In genomic region chr17:44971776-44972483, GRCh38 we compare ENCODE assay signal across 10 cellular contexts. TPM values are rescaled to one million over a fixed set of nuclear protein-coding genes. Genes with fewer than 3 reads are reported as not detected.
DNase-seq lines count a peak whose midpoint lies in the region; ATAC-seq and TF ChIP-seq lines count a peak whose summit lies in the region.
"Had no signal": no experiment of that assay in that cellular context is flagged by ENCODE, and none has a peak within 500 bp of the region (broad histone marks: within the 10 kb centered on the region; RNA-seq: fewer than 3 reads in every experiment).

No MANE protein-coding gene starts in this region.

- no peaks in the 10 kb centered on the region for H3K9me3 ChIP-seq in Caco-2

- no peaks in the 10 kb centered on the region for H3K9me3 Mint-ChIP-seq in activated naive CD4-positive, alpha-beta T cell treated with anti-CD3 and anti-CD28 coated beads for 36 hours
- H3K9me3 Mint-ChIP-seq in naive thymus-derived CD8-positive, alpha-beta T cell: no peaks in the 10 kb centered on the region
- no peaks in the 10 kb centered on the region for H3K9me3 Mint-ChIP-seq in Caco-2 (ENCODE audit: unreplicated experiment)

- no peak overlapping the region for H3K4me3 ChIP-seq in Caco-2 (ENCODE audit: low read depth, low read length)

- peaks cover 35% of the 10 kb centered on the region for H3K27me3 Mint-ChIP-seq in activated naive CD4-positive, alpha-beta T cell treated with anti-CD3 and anti-CD28 coated beads for 36 hours (ENCODE audit: low read depth)
- peaks cover 12 to 36% (median 22%) of the 10 kb centered on the region in 5 donors for H3K27me3 Mint-ChIP-seq in naive thymus-derived CD8-positive, alpha-beta T cell
- peaks cover 11% of the 10 kb centered on the region for H3K27me3 Mint-ChIP-seq in Caco-2 (ENCODE audit: insufficient read depth, unreplicated experiment)

- CTCF ChIA-PET in activated naive CD4-positive, alpha-beta T cell treated with anti-CD3 and anti-CD28 coated beads for 36 hours (lab: Charles Lee): interaction anchor here (0.8 to 3.0 kb wide), 5 partner anchors 21 to 803 kb away, joined by 3 to 15 read pairs (median 5); no protein-coding TSS in a partner anchor
- CTCF ChIA-PET in Caco-2 (lab: Charles Lee): interaction anchor here (0.5 to 1.0 kb wide), 2 partner anchors 10 to 25 kb away, joined by 4 to 5 read pairs; no protein-coding TSS in a partner anchor

- ATAC-seq in naive thymus-derived CD8-positive, alpha-beta T cell: peak; percentile 9 to 22
- ATAC-seq in HG02970 (IDR thresholded peaks at IDR 0.05; ENCODE audit: low FRiP score, unreplicated experiment): no peak

- peaks cover 6% of the 10 kb centered on the region for H3K4me1 ChIP-seq in Caco-2

- H3K36me3 ChIP-seq in Caco-2 (ENCODE audit: control insufficient read depth, insufficient read depth, low read length): no peaks in the 10 kb centered on the region

- H3K27ac Mint-ChIP-seq in activated naive CD4-positive, alpha-beta T cell treated with anti-CD3 and anti-CD28 coated beads for 36 hours: peak overlapping the region; percentile 75
- H3K27ac Mint-ChIP-seq in naive thymus-derived CD8-positive, alpha-beta T cell: peak overlapping the region in 2 of 10 donors; percentile 6 to 78
- no peak overlapping the region for H3K27ac Mint-ChIP-seq in Caco-2 (ENCODE audit: unreplicated experiment)

- peak overlapping the region; percentile 14 for H3K4me3 Mint-ChIP-seq in activated naive CD4-positive, alpha-beta T cell treated with anti-CD3 and anti-CD28 coated beads for 36 hours
- H3K4me3 Mint-ChIP-seq in naive thymus-derived CD8-positive, alpha-beta T cell: peak overlapping the region in 4 of 10 donors; percentile 18 to 42 (median 36)
- H3K4me3 Mint-ChIP-seq in Caco-2 (ENCODE audit: unreplicated experiment): no peak overlapping the region

- POLR2A ChIA-PET in naive thymus-derived CD8-positive, alpha-beta T cell (lab: Charles Lee): interaction anchor here (0.7 kb wide), 2 partner anchors 30 to 170 kb away, joined by 3 to 4 read pairs; no protein-coding TSS in a partner anchor
- POLR2A ChIA-PET in Caco-2 (lab: Charles Lee): no interaction called here

- no TSS peak for BruUV-seq in Caco-2 (replicated peaks; lab: Mats Ljungman, UMichigan)

- no peaks in the 10 kb centered on the region for H3K36me3 Mint-ChIP-seq in activated naive CD4-positive, alpha-beta T cell treated with anti-CD3 and anti-CD28 coated beads for 36 hours (ENCODE audit: low read depth)
- peaks cover 0 to 4% (median 0%) of the 10 kb centered on the region in 3 donors for H3K36me3 Mint-ChIP-seq in naive thymus-derived CD8-positive, alpha-beta T cell
- H3K36me3 Mint-ChIP-seq in Caco-2 (ENCODE audit: insufficient read depth, unreplicated experiment): no peaks in the 10 kb centered on the region

- intact Hi-C loops in activated naive CD4-positive, alpha-beta T cell treated with anti-CD3 and anti-CD28 coated beads for 36 hours (cut with micrococcal nuclease): loop anchor here (1.0 to 5.0 kb wide), 6 partner anchors 25 to 345 kb away; partner anchors contain the start of genes DCAKD, KIF18B, MAP3K14 and NMT1
- intact Hi-C loops in Caco-2 (cut with micrococcal nuclease; ENCODE audit: unreplicated experiment): no loop called here

- H3K4me1 Mint-ChIP-seq in activated naive CD4-positive, alpha-beta T cell treated with anti-CD3 and anti-CD28 coated beads for 36 hours (ENCODE audit: low read depth): peaks cover 36% of the 10 kb centered on the region
- H3K4me1 Mint-ChIP-seq in naive thymus-derived CD8-positive, alpha-beta T cell: peaks cover 15 to 28% (median 26%) of the 10 kb centered on the region in 4 donors
- H3K4me1 Mint-ChIP-seq in Caco-2 (ENCODE audit: low read depth, unreplicated experiment): no peaks in the 10 kb centered on the region

- DNase-seq in A172 (ENCODE audit: low spot score) (peak; percentile 70), HT1080 (ENCODE audit: low read depth) (peak; percentile 73), islet precursor cell (no peak), Caco-2 (no peak), H4 (ENCODE audit: low spot score) (no peak)
- peak; percentile 86 for DNase-seq in activated naive CD4-positive, alpha-beta T cell treated with anti-CD3 and anti-CD28 coated beads for 36 hours
- no peak for DNase-seq in naive thymus-derived CD8-positive, alpha-beta T cell

- no peak for TF ChIP-seq CTCF in Caco-2 (IDR thresholded peaks at IDR 0.05; ENCODE audit: insufficient read depth in 1 of 2, low read depth in 1 of 2, low read length in 1 of 2, severe bottlenecking in 1 of 2, unreplicated experiment in 1 of 2)

- no peaks in the 10 kb centered on the region for H3K27me3 ChIP-seq in Caco-2 (replicated peaks; ENCODE audit: control insufficient read depth, insufficient read depth, low read length)

RNA-seq across cellular contexts. Expression of gene C1QL1, which starts 3.8 kb away (rescaled TPM):
- total RNA-seq in A172 (2014; rRNA removed; shearing (Covaris generic)): 22.9 and 28.2 TPM in 2 replicates
- total RNA-seq in HT1080 (2014; rRNA removed; shearing (Covaris generic)): 3.1 and 3.6 TPM in 2 replicates
- 18.3 and 22.2 TPM in 2 replicates for polyA plus RNA-seq in HT1080 (2015; cell fraction: cytosol; rRNA removed)
- 5.6 and 6.4 TPM in 2 replicates for polyA plus RNA-seq in HT1080 (2015; cell fraction: nucleus; rRNA removed)
- total RNA-seq in activated naive CD4-positive, alpha-beta T cell treated with anti-CD3 and anti-CD28 coated beads for 36 hours: under 1 TPM; 0.36 to 0.40 TPM
- total RNA-seq in naive thymus-derived CD8-positive, alpha-beta T cell: not detected
- polyA plus RNA-seq in naive thymus-derived CD8-positive, alpha-beta T cell: not detected
- total RNA-seq in Caco-2 (2022): 2.5 and 5.2 TPM in 2 replicates
- 5.3 and 7.1 TPM in 2 replicates for total RNA-seq in H4 (2014; rRNA removed; shearing (Covaris generic))
- total RNA-seq: subcutaneous adipose tissue had no signal

RNA-seq across cellular contexts. Expression of gene KIF18B, which starts 24.4 kb away (rescaled TPM):
- total RNA-seq in A172 (2014; rRNA removed; shearing (Covaris generic)): 9.8 and 16.3 TPM in 2 replicates
- 13.1 and 15.9 TPM in 2 replicates for total RNA-seq in HT1080 (2014; rRNA removed; shearing (Covaris generic))
- polyA plus RNA-seq in HT1080 (2015; cell fraction: cytosol; rRNA removed): 28.7 and 28.8 TPM in 2 replicates
- 136 and 138 TPM in 2 replicates for polyA plus RNA-seq in HT1080 (2015; cell fraction: nucleus; rRNA removed)
- total RNA-seq in activated naive CD4-positive, alpha-beta T cell treated with anti-CD3 and anti-CD28 coated beads for 36 hours: 10 to 100 TPM; 54.9 to 55.4 TPM
- total RNA-seq in naive thymus-derived CD8-positive, alpha-beta T cell: not detected
- polyA plus RNA-seq in naive thymus-derived CD8-positive, alpha-beta T cell: not detected
- 63.6 and 68.4 TPM in 2 replicates for total RNA-seq in Caco-2 (2022)
- total RNA-seq in H4 (2014; rRNA removed; shearing (Covaris generic)): 4.5 and 4.9 TPM in 2 replicates

RNA-seq across cellular contexts. Expression of gene GFAP, which starts 56.6 kb away (rescaled TPM):
- not detected in 2 replicates for total RNA-seq in A172 (2014; rRNA removed; shearing (Covaris generic))
- total RNA-seq in HT1080 (2014; rRNA removed; shearing (Covaris generic)): 0.07 and 0.18 TPM in 2 replicates
- polyA plus RNA-seq in HT1080 (2015; cell fraction: cytosol; rRNA removed): 0.03 and 0.21 TPM in 2 replicates
- 0.12 and 0.26 TPM in 2 replicates for polyA plus RNA-seq in HT1080 (2015; cell fraction: nucleus; rRNA removed)
- total RNA-seq in activated naive CD4-positive, alpha-beta T cell treated with anti-CD3 and anti-CD28 coated beads for 36 hours: not detected
- total RNA-seq in naive thymus-derived CD8-positive, alpha-beta T cell: not detected
- polyA plus RNA-seq in naive thymus-derived CD8-positive, alpha-beta T cell: under 1 TPM in 2 of 3 donors, not detected in 1; 0.06 to 0.24 TPM
- not detected in 2 replicates for total RNA-seq in Caco-2 (2022)
- total RNA-seq in H4 (2014; rRNA removed; shearing (Covaris generic)): not detected in 2 replicates
- total RNA-seq: T-helper 1 cell treated with Interleukin-12 subunit alpha and Interleukin-12 subunit beta and Interleukin-4 antibody, amounts not matched to agents 30 ng/mL and 1 ng/mL, for 36 hours had no signal

Comparison
In these comparisons a context has a peak if more than half of its experiments do, and no peak if none do; other contexts are left out.
1. DNase-seq: peak in A172 (single experiment), HT1080 (single experiment) and activated naive CD4-positive, alpha-beta T cell treated with anti-CD3 and anti-CD28 coated beads for 36 hours (single experiment); none in naive thymus-derived CD8-positive, alpha-beta T cell (0 of 10), islet precursor cell (single experiment), Caco-2 (0 of 2) and H4 (single experiment).